In genomic region chr2:85712261-85712660, GRCh38 we compare ENCODE assay signal across 19 cellular contexts. TPM values are rescaled to one million over a fixed set of nuclear protein-coding genes. Genes with fewer than 3 reads are reported as not detected.
DNase-seq lines count a peak whose midpoint lies in the region; FAIRE-seq and TF ChIP-seq lines count a peak whose summit lies in the region.
"Had no signal": no experiment of that assay in that cellular context is flagged by ENCODE, and none has a peak within 500 bp of the region (broad histone marks: within the 10 kb centered on the region; RNA-seq: fewer than 3 reads in every experiment).

No MANE protein-coding gene starts in this region.

- TF ChIP-seq POLR2A in erythroblast (IDR thresholded peaks at IDR 0.05; ENCODE audit: low read length) (no peak), ovary (IDR thresholded peaks at IDR 0.05) (no peak)

- H3K9me3 ChIP-seq in ovary, result no peaks in the 10 kb centered on the region
- H3K9me3 ChIP-seq: pancreas had no signal

- peaks cover 14% of the 10 kb centered on the region for H3K4me1 Mint-ChIP-seq in HFFc6 (ENCODE audit: low read depth)

- H3K27me3 ChIP-seq in ovary, result no peaks in the 10 kb centered on the region
- H3K27me3 ChIP-seq: pancreas had no signal

- H3K36me3 Mint-ChIP-seq in HFFc6 (ENCODE audit: low read depth), result no peaks in the 10 kb centered on the region

- H3K27me3 Mint-ChIP-seq in HFFc6 (ENCODE audit: insufficient read depth), result peaks cover 9% of the 10 kb centered on the region

- H3K4me3 Mint-ChIP-seq in HFFc6, result no peak overlapping the region
- H3K4me3 Mint-ChIP-seq: stimulated activated naive CD8-positive, alpha-beta T cell treated with anti-CD3 and anti-CD28 coated beads, Interleukin-15, Interleukin-2, amounts not matched to agents 100 ng/mL and 50 ng/mL, for 24 hours had no signal

- intact Hi-C loops in ovary (cut with DNase I), result loop anchor here in 1 of 4 donors (5.0 kb wide), 1 partner anchor 75 kb away; no protein-coding TSS in a partner anchor

- H3K27ac ChIP-seq in ovary, result peak overlapping the region; percentile 4 to 57
- H3K27ac ChIP-seq in urinary bladder (ENCODE audit: low read depth), result peak overlapping the region; percentile 15
- H3K27ac ChIP-seq: GM23248 had no signal

- H3K4me1 ChIP-seq in ovary (ENCODE audit: insufficient read depth) (peaks cover 30% of the 10 kb centered on the region), urinary bladder (ENCODE audit: insufficient read depth) (no peaks in the 10 kb centered on the region)

- TF ChIP-seq CTCF in ovary (IDR thresholded peaks at IDR 0.05), result no peak
- no peak for TF ChIP-seq CTCF in HFFc6 (IDR thresholded peaks at IDR 0.05)

- FAIRE-seq in urothelium cell line (lab: Jason Lieb, UNC), result no peak
- FAIRE-seq: pancreas had no signal

- H3K27ac Mint-ChIP-seq in HFFc6, result no peak overlapping the region
- H3K27ac Mint-ChIP-seq: stimulated activated naive CD8-positive, alpha-beta T cell treated with anti-CD3 and anti-CD28 coated beads, Interleukin-15, Interleukin-2, amounts not matched to agents 100 ng/mL and 50 ng/mL, for 24 hours had no signal

- peak; percentile 38 for DNase-seq in activated CD8-positive, alpha-beta memory T cell treated with anti-CD3 and anti-CD28 coated beads, Interleukin-2, amount 50 U/mL, for 48 hours
- DNase-seq in activated CD8-positive, alpha-beta memory T cell treated with anti-CD3 and anti-CD28 coated beads, Interleukin-2, amount 50 U/mL, for 4 hours, result no peak
- DNase-seq in erythroblast (lab: John Stamatoyannopoulos, UW) (peak; percentile 37 to 77), ovary (no peak), urothelium cell line (ENCODE audit: low spot score) (no peak), HFFc6 (no peak), NCI-H1105 treated with DMSO at 0.1 percent for 48 hours (lab: John Stamatoyannopoulos, UW) (no peak)
- DNase-seq: effector CD8-positive, alpha-beta T cell; foreskin melanocyte; GM23248; NCI-H1417; NCI-H69; pancreas; SHP77 treated with DMSO at 0.1 percent for 48 hours; stimulated activated CD4-positive, alpha-beta T cell treated with anti-CD3 and anti-CD28 coated beads, Interleukin-4, amount 100 ng/mL, for 4 hours had no signal

- TF ChIP-seq EP300 in ovary (IDR thresholded peaks at IDR 0.05), result no peak

- no peaks in the 10 kb centered on the region for H3K9me3 Mint-ChIP-seq in HFFc6
- H3K9me3 Mint-ChIP-seq: stimulated activated naive CD8-positive, alpha-beta T cell treated with anti-CD3 and anti-CD28 coated beads, Interleukin-15, Interleukin-2, amounts not matched to agents 100 ng/mL and 50 ng/mL, for 24 hours had no signal

- H3K4me3 ChIP-seq in ovary (no peak overlapping the region), urinary bladder (ENCODE audit: low read depth, low read length) (no peak overlapping the region)
- H3K4me3 ChIP-seq: GM23248, pancreas had no signal

- H3K36me3 ChIP-seq in ovary (no peaks in the 10 kb centered on the region), urinary bladder (ENCODE audit: insufficient read depth) (no peaks in the 10 kb centered on the region)
- H3K36me3 ChIP-seq: pancreas had no signal

- WGBS in ovary, 3 donors, result 81 to 88% (median 81%) methylated on average over 13 of the region's 13 CpGs
- 82% methylated on average over 13 of the region's 13 CpGs for WGBS in urinary bladder

RNA-seq across cellular contexts. Expression of gene GNLY, which starts 18.1 kb away (rescaled TPM):
- total RNA-seq in ovary (1 to 10 TPM in 5 of 7 donors, under 1 TPM in 2; 0.46 to 5.1 (median 1.1) TPM), urinary bladder (not detected)
- polyA plus RNA-seq in ovary (10 to 100 TPM in 1 of 2 donors, under 1 TPM in 1; 0.67 to 10.8 TPM), urinary bladder (1.8 TPM)
- not detected for total RNA-seq in HFFc6 (2021; fragmentation: NEBNext Ultra II Directional; extraction: Animal tissue kit (Norgen Biotek cat#: 25700))
- total RNA-seq: A172, GM23248 had no signal
- polyA plus RNA-seq: GM23248 had no signal

RNA-seq across cellular contexts. Expression of gene ATOH8, which starts 41.5 kb away (rescaled TPM):
- total RNA-seq in ovary (10 to 100 TPM; 10.7 to 37.7 (median 29.6) TPM), urinary bladder (18.3 TPM)
- polyA plus RNA-seq in ovary (10 to 100 TPM in 1 of 2 donors, 1 to 10 TPM in 1; 9.4 to 37.3 TPM), urinary bladder (49.2 TPM)
- 10 to 100 TPM; 34.4 to 53.0 (median 45.5) TPM for total RNA-seq in HFFc6 (2021; fragmentation: NEBNext Ultra II Directional; extraction: Animal tissue kit (Norgen Biotek cat#: 25700))

RNA-seq across cellular contexts. Expression of gene SFTPB, which starts 44.3 kb away (rescaled TPM):
- total RNA-seq in ovary (10 to 100 TPM in 1 of 7 donors, 1 to 10 TPM in 3, under 1 TPM in 2, not detected in 1; 0.27 to 15.4 (median 1.1) TPM), urinary bladder (not detected)
- polyA plus RNA-seq in ovary (under 1 TPM in 1 of 2 donors, not detected in 1; 0.97 TPM), urinary bladder (not detected)
- not detected for total RNA-seq in HFFc6 (2021; fragmentation: NEBNext Ultra II Directional; extraction: Animal tissue kit (Norgen Biotek cat#: 25700))
- total RNA-seq: A172, GM23248, lower leg skin had no signal
- polyA plus RNA-seq: GM23248 had no signal

Comparison
In these comparisons a context has a peak if more than half of its experiments do, and no peak if none do; other contexts are left out.
1. DNase-seq: peak in activated CD8-positive, alpha-beta memory T cell treated with anti-CD3 and anti-CD28 coated beads, Interleukin-2, amount 50 U/mL, for 48 hours (single experiment) and erythroblast (2 of 2); none in activated CD8-positive, alpha-beta memory T cell treated with anti-CD3 and anti-CD28 coated beads, Interleukin-2, amount 50 U/mL, for 4 hours (single experiment), ovary (0 of 5), urothelium cell line (single experiment), HFFc6 (single experiment) and NCI-H1105 treated with DMSO at 0.1 percent for 48 hours (single experiment).